1 cellular context compared by ENCODE assay signal in genomic region chr5:61641748-61642565, GRCh38.
TF ChIP-seq lines count a peak whose summit lies in the region.

No MANE protein-coding gene starts in this region.

TF ChIP-seq in GM23338, 12 proteins besides CTCF, POLR2A, EP300 and RAD21 (continued from another document):
- TF ChIP-seq REST (IDR thresholded peaks at IDR 0.05; ENCODE audit: unreplicated experiment) (no peak), JUNB (IDR thresholded peaks at IDR 0.05; ENCODE audit: unreplicated experiment) (no peak), ETS1 (IDR thresholded peaks at IDR 0.05) (no peak), EZH2 (IDR thresholded peaks at IDR 0.05; ENCODE audit: low read depth, unreplicated experiment) (no peak), ZNF114 (CRISPR knock-in tag; IDR thresholded peaks at IDR 0.05) (no peak), EZH2phosphoT487 (IDR thresholded peaks at IDR 0.05; ENCODE audit: unreplicated experiment) (no peak), NANOG (IDR thresholded peaks at IDR 0.05; ENCODE audit: borderline replicate concordance) (no peak)
- TF ChIP-seq, protein P1, sequence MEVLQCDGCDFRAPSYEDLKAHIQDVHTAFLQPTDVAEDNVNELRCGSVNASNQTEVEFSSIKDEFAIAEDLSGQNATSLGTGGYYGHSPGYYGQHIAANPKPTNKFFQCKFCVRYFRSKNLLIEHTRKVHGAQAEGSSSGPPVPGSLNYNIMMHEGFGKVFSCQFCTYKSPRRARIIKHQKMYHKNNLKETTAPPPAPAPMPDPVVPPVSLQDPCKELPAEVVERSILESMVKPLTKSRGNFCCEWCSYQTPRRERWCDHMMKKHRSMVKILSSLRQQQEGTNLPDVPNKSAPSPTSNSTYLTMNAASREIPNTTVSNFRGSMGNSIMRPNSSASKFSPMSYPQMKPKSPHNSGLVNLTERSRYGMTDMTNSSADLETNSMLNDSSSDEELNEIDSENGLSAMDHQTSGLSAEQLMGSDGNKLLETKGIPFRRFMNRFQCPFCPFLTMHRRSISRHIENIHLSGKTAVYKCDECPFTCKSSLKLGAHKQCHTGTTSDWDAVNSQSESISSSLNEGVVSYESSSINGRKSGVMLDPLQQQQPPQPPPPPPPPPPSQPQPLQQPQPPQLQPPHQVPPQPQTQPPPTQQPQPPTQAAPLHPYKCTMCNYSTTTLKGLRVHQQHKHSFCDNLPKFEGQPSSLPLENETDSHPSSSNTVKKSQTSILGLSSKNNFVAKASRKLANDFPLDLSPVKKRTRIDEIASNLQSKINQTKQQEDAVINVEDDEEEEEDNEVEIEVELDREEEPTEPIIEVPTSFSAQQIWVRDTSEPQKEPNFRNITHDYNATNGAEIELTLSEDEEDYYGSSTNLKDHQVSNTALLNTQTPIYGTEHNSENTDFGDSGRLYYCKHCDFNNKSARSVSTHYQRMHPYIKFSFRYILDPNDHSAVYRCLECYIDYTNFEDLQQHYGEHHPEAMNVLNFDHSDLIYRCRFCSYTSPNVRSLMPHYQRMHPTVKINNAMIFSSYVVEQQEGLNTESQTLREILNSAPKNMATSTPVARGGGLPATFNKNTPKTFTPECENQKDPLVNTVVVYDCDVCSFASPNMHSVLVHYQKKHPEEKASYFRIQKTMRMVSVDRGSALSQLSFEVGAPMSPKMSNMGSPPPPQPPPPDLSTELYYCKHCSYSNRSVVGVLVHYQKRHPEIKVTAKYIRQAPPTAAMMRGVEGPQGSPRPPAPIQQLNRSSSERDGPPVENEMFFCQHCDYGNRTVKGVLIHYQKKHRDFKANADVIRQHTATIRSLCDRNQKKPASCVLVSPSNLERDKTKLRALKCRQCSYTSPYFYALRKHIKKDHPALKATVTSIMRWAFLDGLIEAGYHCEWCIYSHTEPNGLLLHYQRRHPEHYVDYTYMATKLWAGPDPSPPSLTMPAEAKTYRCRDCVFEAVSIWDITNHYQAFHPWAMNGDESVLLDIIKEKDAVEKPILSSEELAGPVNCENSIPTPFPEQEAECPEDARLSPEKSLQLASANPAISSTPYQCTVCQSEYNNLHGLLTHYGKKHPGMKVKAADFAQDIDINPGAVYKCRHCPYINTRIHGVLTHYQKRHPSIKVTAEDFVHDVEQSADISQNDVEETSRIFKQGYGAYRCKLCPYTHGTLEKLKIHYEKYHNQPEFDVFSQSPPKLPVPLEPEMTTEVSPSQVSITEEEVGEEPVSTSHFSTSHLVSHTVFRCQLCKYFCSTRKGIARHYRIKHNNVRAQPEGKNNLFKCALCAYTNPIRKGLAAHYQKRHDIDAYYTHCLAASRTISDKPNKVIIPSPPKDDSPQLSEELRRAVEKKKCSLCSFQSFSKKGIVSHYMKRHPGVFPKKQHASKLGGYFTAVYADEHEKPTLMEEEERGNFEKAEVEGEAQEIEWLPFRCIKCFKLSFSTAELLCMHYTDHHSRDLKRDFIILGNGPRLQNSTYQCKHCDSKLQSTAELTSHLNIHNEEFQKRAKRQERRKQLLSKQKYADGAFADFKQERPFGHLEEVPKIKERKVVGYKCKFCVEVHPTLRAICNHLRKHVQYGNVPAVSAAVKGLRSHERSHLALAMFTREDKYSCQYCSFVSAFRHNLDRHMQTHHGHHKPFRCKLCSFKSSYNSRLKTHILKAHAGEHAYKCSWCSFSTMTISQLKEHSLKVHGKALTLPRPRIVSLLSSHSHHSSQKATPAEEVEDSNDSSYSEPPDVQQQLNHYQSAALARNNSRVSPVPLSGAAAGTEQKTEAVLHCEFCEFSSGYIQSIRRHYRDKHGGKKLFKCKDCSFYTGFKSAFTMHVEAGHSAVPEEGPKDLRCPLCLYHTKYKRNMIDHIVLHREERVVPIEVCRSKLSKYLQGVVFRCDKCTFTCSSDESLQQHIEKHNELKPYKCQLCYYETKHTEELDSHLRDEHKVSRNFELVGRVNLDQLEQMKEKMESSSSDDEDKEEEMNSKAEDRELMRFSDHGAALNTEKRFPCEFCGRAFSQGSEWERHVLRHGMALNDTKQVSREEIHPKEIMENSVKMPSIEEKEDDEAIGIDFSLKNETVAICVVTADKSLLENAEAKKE (CRISPR knock-in tag; IDR thresholded peaks at IDR 0.05): no peak
TF ChIP-seq in GM23338: peak in this region for 0.
